22 cellular contexts compared by ENCODE assay signal in the genomic region with DNA sequence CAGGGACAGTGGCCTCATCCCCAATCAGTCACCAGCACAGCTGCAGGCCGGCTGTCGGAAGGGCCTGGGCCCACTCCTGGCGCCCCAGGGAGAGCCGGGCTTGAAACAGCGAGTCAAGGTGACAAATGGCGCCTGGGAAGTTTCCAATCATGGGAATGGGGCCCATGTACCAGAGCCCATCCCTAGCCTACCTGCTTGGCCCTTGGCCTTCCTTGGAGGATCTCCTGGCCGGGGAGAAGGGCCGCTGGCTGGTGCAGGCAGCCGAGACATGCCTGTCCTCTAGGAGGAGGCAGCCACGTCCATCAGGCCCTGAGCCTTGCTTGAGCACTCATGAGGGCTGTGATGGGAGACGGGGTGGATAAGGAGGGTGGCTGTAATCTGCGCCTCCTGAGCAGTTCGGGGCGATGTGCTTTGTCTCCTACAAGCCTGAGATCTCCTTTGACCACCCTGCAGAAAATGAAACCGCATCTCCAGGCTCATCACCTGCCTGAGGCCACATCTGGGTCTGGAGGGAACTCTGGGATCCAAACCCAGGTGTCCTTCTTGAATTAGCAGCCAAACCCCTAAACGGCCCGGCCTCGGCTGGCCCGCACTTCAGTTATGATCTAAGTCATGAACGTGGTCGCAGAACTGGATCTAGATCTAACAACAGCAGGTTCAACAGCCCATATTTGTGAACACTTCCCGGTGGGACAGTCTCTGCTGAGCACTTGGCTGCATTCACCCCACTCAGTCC.
A peak's percentile ranks its signal among the peaks of the same experiment; 100 is the strongest.
DNase-seq lines count a peak whose midpoint lies in the region; FAIRE-seq and TF ChIP-seq lines count a peak whose summit lies in the region.
"Had no signal": no experiment of that assay in that cellular context is flagged by ENCODE, and none has a peak within 500 bp of the region (broad histone marks: within the 10 kb centered on the region; RNA-seq: fewer than 3 reads in every experiment).

No MANE protein-coding gene starts in this region.

- no peak overlapping the region for H3K27ac Mint-ChIP-seq in endodermal cell
- H3K27ac Mint-ChIP-seq in nephron progenitor cell: peak overlapping the region; percentile 25
- H3K27ac Mint-ChIP-seq: CD8-positive, alpha-beta memory T cell had no signal

- H3K36me3 ChIP-seq in endodermal cell (ENCODE audit: control insufficient read depth, insufficient read depth, low read length): no peaks in the 10 kb centered on the region
- H3K36me3 ChIP-seq: SJSA1 had no signal

- no peaks in the 10 kb centered on the region for H3K36me3 Mint-ChIP-seq in endodermal cell (ENCODE audit: low read depth)
- H3K36me3 Mint-ChIP-seq in nephron progenitor cell (ENCODE audit: low read depth): no peaks in the 10 kb centered on the region
- H3K36me3 Mint-ChIP-seq: CD8-positive, alpha-beta memory T cell had no signal

- H3K9me3 Mint-ChIP-seq in endodermal cell (peaks cover 60% of the 10 kb centered on the region), nephron progenitor cell (no peaks in the 10 kb centered on the region)

- no peaks in the 10 kb centered on the region for H3K27me3 ChIP-seq in endodermal cell (ENCODE audit: control insufficient read depth, insufficient read depth, low read length, poor library complexity, severe bottlenecking)
- H3K27me3 ChIP-seq: SJSA1 had no signal

- no peak overlapping the region for H3K4me3 ChIP-seq in endodermal cell (ENCODE audit: low read length)
- H3K4me3 ChIP-seq: SJSA1 had no signal

- WGBS in endodermal cell (ENCODE audit: insufficient coverage in 1 of 2, insufficient read length in 1 of 2), 2 experiments: 92% methylated on average over 18 to 22 of the region's 22 CpGs

- H3K4me1 ChIP-seq in endodermal cell (ENCODE audit: control insufficient read depth, insufficient read depth, low read length): no peaks in the 10 kb centered on the region
- H3K4me1 ChIP-seq: SJSA1 had no signal

- no peak overlapping the region for H3K9ac ChIP-seq in endodermal cell (ENCODE audit: extremely low read depth, low read length, poor library complexity, severe bottlenecking)

- no peak for TF ChIP-seq CTCF in endodermal cell (conservative IDR thresholded peaks at IDR 0.05)
- no peak for TF ChIP-seq CTCF in nephron progenitor cell (IDR thresholded peaks at IDR 0.05)

- no peaks in the 10 kb centered on the region for H3K9me3 ChIP-seq in endodermal cell (ENCODE audit: control insufficient read depth, low read length)
- H3K9me3 ChIP-seq: SJSA1 had no signal

- H3K4me1 Mint-ChIP-seq in endodermal cell (no peaks in the 10 kb centered on the region), nephron progenitor cell (peaks cover 20% of the 10 kb centered on the region)
- H3K4me1 Mint-ChIP-seq: CD8-positive, alpha-beta memory T cell had no signal

- peak; percentile 22 for DNase-seq in activated effector memory CD4-positive, alpha-beta T cell treated with anti-CD3 and anti-CD28 coated beads, Interleukin-2, amount 50 U/mL, for 16 hours
- DNase-seq in activated effector memory CD4-positive, alpha-beta T cell treated with Interleukin-2 at 50 U/mL for 16 hours: no peak
- DNase-seq in endodermal cell (peak; percentile 36), nephron progenitor cell (no peak), ureter (ENCODE audit: low spot score) (peak; percentile 32), germinal center (ENCODE audit: low spot score) (no peak), RCC 7860 (ENCODE audit: low spot score) (no peak)
- DNase-seq: AML-193; C1 segment of cervical spinal cord; Calu3; CD8-positive, alpha-beta memory T cell; DMS153; GOT3; IMR-90; NCI-H1105 treated with DMSO at 0.1 percent for 48 hours; NCI-H2029 treated with DMSO at 0.1 percent for 48 hours; NCI-H774; NK-92 treated with Interleukin-12 subunit alpha and Interleukin-12 subunit beta, amount 100 ng/mL, for 24 hours had no signal

- FAIRE-seq in RCC 7860 (lab: Jason Lieb, UNC): no peak
- FAIRE-seq: G401.6, GM12892, HTR-8/SVneo had no signal

- H3K4me3 Mint-ChIP-seq in endodermal cell (no peak overlapping the region), nephron progenitor cell (no peak overlapping the region)
- H3K4me3 Mint-ChIP-seq: CD8-positive, alpha-beta memory T cell had no signal

- peaks cover 5% of the 10 kb centered on the region for H3K27me3 Mint-ChIP-seq in endodermal cell (ENCODE audit: insufficient read depth)
- H3K27me3 Mint-ChIP-seq in nephron progenitor cell (ENCODE audit: low read depth, poor library complexity): peaks cover 3% of the 10 kb centered on the region

- H3K27ac ChIP-seq in endodermal cell (ENCODE audit: low read depth, low read length): no peak overlapping the region
- H3K27ac ChIP-seq: SJSA1 had no signal

Comparison
In these comparisons a context has a peak if more than half of its experiments do, and no peak if none do; other contexts are left out.
1. DNase-seq: peak in activated effector memory CD4-positive, alpha-beta T cell treated with anti-CD3 and anti-CD28 coated beads, Interleukin-2, amount 50 U/mL, for 16 hours (single experiment), endodermal cell (single experiment) and ureter (single experiment); none in activated effector memory CD4-positive, alpha-beta T cell treated with Interleukin-2 at 50 U/mL for 16 hours (single experiment), nephron progenitor cell (single experiment), germinal center (single experiment) and RCC 7860 (single experiment).